ENCODE assay signal across 8 cellular contexts in genomic region chr5:112419050-112419595, GRCh38. TPM values are rescaled to one million over a fixed set of nuclear protein-coding genes. Genes with fewer than 3 reads are reported as not detected.
A peak's percentile ranks its signal among the peaks of the same experiment; 100 is the strongest.
DNase-seq lines count a peak whose midpoint lies in the region; ATAC-seq lines count a peak whose summit lies in the region.

A gene with protein sequence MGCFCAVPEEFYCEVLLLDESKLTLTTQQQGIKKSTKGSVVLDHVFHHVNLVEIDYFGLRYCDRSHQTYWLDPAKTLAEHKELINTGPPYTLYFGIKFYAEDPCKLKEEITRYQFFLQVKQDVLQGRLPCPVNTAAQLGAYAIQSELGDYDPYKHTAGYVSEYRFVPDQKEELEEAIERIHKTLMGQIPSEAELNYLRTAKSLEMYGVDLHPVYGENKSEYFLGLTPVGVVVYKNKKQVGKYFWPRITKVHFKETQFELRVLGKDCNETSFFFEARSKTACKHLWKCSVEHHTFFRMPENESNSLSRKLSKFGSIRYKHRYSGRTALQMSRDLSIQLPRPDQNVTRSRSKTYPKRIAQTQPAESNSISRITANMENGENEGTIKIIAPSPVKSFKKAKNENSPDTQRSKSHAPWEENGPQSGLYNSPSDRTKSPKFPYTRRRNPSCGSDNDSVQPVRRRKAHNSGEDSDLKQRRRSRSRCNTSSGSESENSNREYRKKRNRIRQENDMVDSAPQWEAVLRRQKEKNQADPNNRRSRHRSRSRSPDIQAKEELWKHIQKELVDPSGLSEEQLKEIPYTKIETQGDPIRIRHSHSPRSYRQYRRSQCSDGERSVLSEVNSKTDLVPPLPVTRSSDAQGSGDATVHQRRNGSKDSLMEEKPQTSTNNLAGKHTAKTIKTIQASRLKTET (minus strand): TSS chr5:112419277. CDS start chr5:112419039, 238 bp downstream.

- peaks cover 10% of the 10 kb centered on the region for H3K36me3 Mint-ChIP-seq in stimulated activated effector memory CD8-positive, alpha-beta T cell treated with anti-CD3 and anti-CD28 coated beads, Interleukin-12 subunit alpha, Interleukin-12 subunit beta, amount 100 ng/mL, for 72 hours

- peak within 1 kb of the TSS; percentile 52 for H3K27ac Mint-ChIP-seq in stimulated activated effector memory CD8-positive, alpha-beta T cell treated with anti-CD3 and anti-CD28 coated beads, Interleukin-12 subunit alpha, Interleukin-12 subunit beta, amount 100 ng/mL, for 72 hours

- H3K9me3 Mint-ChIP-seq in stimulated activated effector memory CD8-positive, alpha-beta T cell treated with anti-CD3 and anti-CD28 coated beads, Interleukin-12 subunit alpha, Interleukin-12 subunit beta, amount 100 ng/mL, for 72 hours, result no peaks in the 10 kb centered on the region

- DNase-seq in stimulated activated CD4-positive, alpha-beta T cell treated with anti-CD3 and anti-CD28 coated beads, Interleukin-15, amount 100 ng/mL, for 24 hours, result peak; percentile 5
- no peak for DNase-seq in stimulated activated CD4-positive, alpha-beta T cell treated with anti-CD3 and anti-CD28 coated beads, Interleukin-4, amount 100 ng/mL, for 1 hour
- peak; percentile 52 for DNase-seq in NCI-H2227 (lab: John Stamatoyannopoulos, UW; ENCODE audit: unreplicated experiment)
- no peak for DNase-seq in cerebellum (ENCODE audit: low spot score)
- peak; percentile 48 for DNase-seq in kidney tubule cell (ENCODE audit: low spot score)
- DNase-seq in stimulated activated effector memory CD8-positive, alpha-beta T cell treated with anti-CD3 and anti-CD28 coated beads, Interleukin-12 subunit alpha, Interleukin-12 subunit beta, amount 100 ng/mL, for 72 hours (ENCODE audit: low spot score in 2 of 2), result peak; percentile 4 to 50
- no peak for DNase-seq in UCSD-AML1 (lab: John Stamatoyannopoulos, UW; ENCODE audit: unreplicated experiment)
- no peak for DNase-seq in NOMO-1 (lab: John Stamatoyannopoulos, UW; ENCODE audit: unreplicated experiment in 2 of 2)

- H3K4me1 Mint-ChIP-seq in stimulated activated effector memory CD8-positive, alpha-beta T cell treated with anti-CD3 and anti-CD28 coated beads, Interleukin-12 subunit alpha, Interleukin-12 subunit beta, amount 100 ng/mL, for 72 hours, result peaks cover 9% of the 10 kb centered on the region

- peak within 1 kb of the TSS; percentile 79 for H3K4me3 Mint-ChIP-seq in stimulated activated effector memory CD8-positive, alpha-beta T cell treated with anti-CD3 and anti-CD28 coated beads, Interleukin-12 subunit alpha, Interleukin-12 subunit beta, amount 100 ng/mL, for 72 hours

- ATAC-seq in stimulated activated effector memory CD8-positive, alpha-beta T cell treated with anti-CD3 and anti-CD28 coated beads, Interleukin-12 subunit alpha, Interleukin-12 subunit beta, amount 100 ng/mL, for 72 hours, result peak; percentile 3

RNA-seq across cellular contexts. Expression of the gene that starts here (rescaled TPM):
- 130 TPM for total RNA-seq in cerebellum

Comparison
In these comparisons a context has a peak if more than half of its experiments do, and no peak if none do; other contexts are left out.
1. DNase-seq: peak in stimulated activated CD4-positive, alpha-beta T cell treated with anti-CD3 and anti-CD28 coated beads, Interleukin-15, amount 100 ng/mL, for 24 hours (single experiment), NCI-H2227 (single experiment), kidney tubule cell (single experiment) and stimulated activated effector memory CD8-positive, alpha-beta T cell treated with anti-CD3 and anti-CD28 coated beads, Interleukin-12 subunit alpha, Interleukin-12 subunit beta, amount 100 ng/mL, for 72 hours (2 of 2); none in stimulated activated CD4-positive, alpha-beta T cell treated with anti-CD3 and anti-CD28 coated beads, Interleukin-4, amount 100 ng/mL, for 1 hour (single experiment), cerebellum (single experiment), UCSD-AML1 (single experiment) and NOMO-1 (0 of 2).